In genomic region chr14:63174760-63175191, GRCh38 we compare ENCODE assay signal across 9 cellular contexts. TPM values are rescaled to one million over a fixed set of nuclear protein-coding genes. Genes with fewer than 3 reads are reported as not detected.
DNase-seq lines count a peak whose midpoint lies in the region; ATAC-seq, FAIRE-seq and TF ChIP-seq lines count a peak whose summit lies in the region.
"Had no signal": no experiment of that assay in that cellular context is flagged by ENCODE, and none has a peak within 500 bp of the region (broad histone marks: within the 10 kb centered on the region; RNA-seq: fewer than 3 reads in every experiment).

No MANE protein-coding gene starts in this region.

- H3K27ac Mint-ChIP-seq in stimulated activated effector memory CD8-positive, alpha-beta T cell treated with anti-CD3 and anti-CD28 coated beads, Interleukin-12 subunit alpha, Interleukin-12 subunit beta, amount 100 ng/mL, for 72 hours: no peak overlapping the region
- H3K27ac Mint-ChIP-seq: B cell had no signal

- no peaks in the 10 kb centered on the region for H3K27me3 ChIP-seq in kidney epithelial cell (ENCODE audit: control insufficient read depth, insufficient read depth, low read length)

- H3K4me3 Mint-ChIP-seq in stimulated activated effector memory CD8-positive, alpha-beta T cell treated with anti-CD3 and anti-CD28 coated beads, Interleukin-12 subunit alpha, Interleukin-12 subunit beta, amount 100 ng/mL, for 72 hours: no peak overlapping the region
- H3K4me3 Mint-ChIP-seq: B cell had no signal

- no peak for FAIRE-seq in RCC 7860 (lab: Jason Lieb, UNC)

- no peaks in the 10 kb centered on the region for H3K4me1 Mint-ChIP-seq in stimulated activated effector memory CD8-positive, alpha-beta T cell treated with anti-CD3 and anti-CD28 coated beads, Interleukin-12 subunit alpha, Interleukin-12 subunit beta, amount 100 ng/mL, for 72 hours
- H3K4me1 Mint-ChIP-seq: B cell had no signal

- no peaks in the 10 kb centered on the region for H3K9me3 Mint-ChIP-seq in stimulated activated effector memory CD8-positive, alpha-beta T cell treated with anti-CD3 and anti-CD28 coated beads, Interleukin-12 subunit alpha, Interleukin-12 subunit beta, amount 100 ng/mL, for 72 hours

- ATAC-seq in stimulated activated effector memory CD8-positive, alpha-beta T cell treated with anti-CD3 and anti-CD28 coated beads, Interleukin-12 subunit alpha, Interleukin-12 subunit beta, amount 100 ng/mL, for 72 hours: no peak

- no peaks in the 10 kb centered on the region for H3K36me3 Mint-ChIP-seq in stimulated activated effector memory CD8-positive, alpha-beta T cell treated with anti-CD3 and anti-CD28 coated beads, Interleukin-12 subunit alpha, Interleukin-12 subunit beta, amount 100 ng/mL, for 72 hours

- no peaks in the 10 kb centered on the region for H3K36me3 ChIP-seq in kidney epithelial cell (ENCODE audit: control insufficient read depth, insufficient read depth, low read length)

- DNase-seq in NCI-H2196 (lab: John Stamatoyannopoulos, UW; ENCODE audit: unreplicated experiment) (peak; percentile 43), NCI-H2196 treated with DMSO at 0.1 percent for 48 hours (lab: John Stamatoyannopoulos, UW; ENCODE audit: unreplicated experiment) (no peak), NCI-H2171 (lab: John Stamatoyannopoulos, UW) (peak; percentile 11), brain pericyte (ENCODE audit: low read depth, low spot score) (peak; percentile 12), kidney epithelial cell (ENCODE audit: low read depth) (peak; percentile 32), RCC 7860 (ENCODE audit: low spot score) (no peak), ureter (ENCODE audit: low spot score) (no peak)
- no peak for DNase-seq in stimulated activated effector memory CD8-positive, alpha-beta T cell treated with anti-CD3 and anti-CD28 coated beads, Interleukin-12 subunit alpha, Interleukin-12 subunit beta, amount 100 ng/mL, for 72 hours (ENCODE audit: low spot score in 2 of 2)

- TF ChIP-seq CTCF in kidney epithelial cell (IDR thresholded peaks at IDR 0.05; ENCODE audit: insufficient read depth, low read length, poor library complexity, severe bottlenecking): peak; percentile 69

- H3K4me3 ChIP-seq in kidney epithelial cell (ENCODE audit: low read depth, low read length): no peak overlapping the region

RNA-seq across cellular contexts. Expression of gene RHOJ, which starts 29.5 kb away (rescaled TPM):
- total RNA-seq in kidney epithelial cell: 0.21 and 0.54 TPM in 2 replicates
- 20.6 TPM for total RNA-seq in ureter
- total RNA-seq: B cell had no signal

Comparison
In these comparisons a context has a peak if more than half of its experiments do, and no peak if none do; other contexts are left out.
1. DNase-seq: peak in NCI-H2196 (single experiment), NCI-H2171 (single experiment), brain pericyte (single experiment) and kidney epithelial cell (single experiment); none in NCI-H2196 treated with DMSO at 0.1 percent for 48 hours (single experiment), RCC 7860 (single experiment), stimulated activated effector memory CD8-positive, alpha-beta T cell treated with anti-CD3 and anti-CD28 coated beads, Interleukin-12 subunit alpha, Interleukin-12 subunit beta, amount 100 ng/mL, for 72 hours (0 of 2) and ureter (single experiment).
2. RNA of gene RHOJ, which starts 29.5 kb away (total RNA-seq): 20.6 TPM in ureter (single experiment); 0.21 to 0.54 TPM in kidney epithelial cell; every median in the first group is over 10 times any median in the second.